Comparison of ENCODE assay signal across 19 cellular contexts in genomic region chr14:50101417-50101816, GRCh38. TPM values are rescaled to one million over a fixed set of nuclear protein-coding genes. Genes with fewer than 3 reads are reported as not detected.
DNase-seq lines count a peak whose midpoint lies in the region; ATAC-seq and TF ChIP-seq lines count a peak whose summit lies in the region.
"Had no signal": no experiment of that assay in that cellular context is flagged by ENCODE, and none has a peak within 500 bp of the region (broad histone marks: within the 10 kb centered on the region; RNA-seq: fewer than 3 reads in every experiment).

No MANE protein-coding gene starts in this region.

- peak overlapping the region; percentile 24; the same call in 1 of the 2 replicates for H3K9ac ChIP-seq in PC-3 (ENCODE audit: low read length)

- ATAC-seq in PC-3 = no peak
- ATAC-seq in body of pancreas = peak; percentile 59
- ATAC-seq in mucosa of descending colon = peak; percentile 55
- no peak for ATAC-seq in stimulated activated naive CD8-positive, alpha-beta T cell treated with anti-CD3 and anti-CD28 coated beads, Interleukin-15, Interleukin-2, amounts not matched to agents 100 U/mL and 50 U/mL, for 24 hours
- ATAC-seq: CD8-positive, alpha-beta T cell had no signal

- no peaks in the 10 kb centered on the region for H3K79me2 ChIP-seq in PC-3 (ENCODE audit: low read length)

- peaks cover 3% of the 10 kb centered on the region for H3F3A ChIP-seq in PC-3 (ENCODE audit: low read length, unreplicated experiment)

- POLR2A ChIA-PET in PC-3 (lab: Charles Lee; ENCODE audit: unreplicated experiment) = interaction anchor here (0.8 kb wide), 1 partner anchor 56 kb away, joined by 10 read pairs; no protein-coding TSS in a partner anchor

- H3K4me3 ChIP-seq in PC-3 (ENCODE audit: low read length) (no peak overlapping the region), body of pancreas (no peak overlapping the region), mucosa of descending colon (no peak overlapping the region), transverse colon (no peak overlapping the region), prostate gland (no peak overlapping the region)
- H3K4me3 ChIP-seq: BLaER1 treated with 17β-estradiol and CSF1 and Interleukin-3, amounts not matched to agents 10 nM and 100 nM had no signal

- CTCF ChIA-PET in PC-3 (lab: Charles Lee) = interaction anchor here (1.2 kb wide), 1 partner anchor 98 kb away, joined by 4 read pairs; no protein-coding TSS in a partner anchor

- intact Hi-C loops in PC-3 (cut with micrococcal nuclease) = loop anchor here (1.0 to 5.0 kb wide), 2 partner anchors 34 to 100 kb away; no protein-coding TSS in a partner anchor
- intact Hi-C loops in body of pancreas (cut with DNase I) = no loop called here
- intact Hi-C loops in mucosa of descending colon (cut with DNase I, micrococcal nuclease) = loop anchor here in 1 of 2 donors (2.0 to 5.0 kb wide), 2 partner anchors 57 to 239 kb away; no protein-coding TSS in a partner anchor
- intact Hi-C loops in transverse colon (cut with DNase I; ENCODE audit: low total_unique reads) = no loop called here
- intact Hi-C loops in prostate gland (cut with DNase I) = loop anchor here (5.0 to 10.0 kb wide), 2 partner anchors 207 to 234 kb away; partner anchors contain the start of gene ARF6

- no peak overlapping the region for H2AFZ ChIP-seq in PC-3 (ENCODE audit: low read length)

- H3K36me3 ChIP-seq in PC-3 (ENCODE audit: low read depth, low read length) (no peaks in the 10 kb centered on the region), body of pancreas (replicated peaks in 1 of 2; ENCODE audit: insufficient read depth in 1 of 2, low read depth in 2 of 2) (no peaks in the 10 kb centered on the region), mucosa of descending colon (ENCODE audit: low read depth) (no peaks in the 10 kb centered on the region), transverse colon (no peaks in the 10 kb centered on the region), prostate gland (no peaks in the 10 kb centered on the region)

- DNase-seq in PC-3 (peak; percentile 55), body of pancreas (no peak), mucosa of descending colon (peak in 2 of 3 donors; percentile 42 to 55), transverse colon (no peak), iPS-NIHi7 (ENCODE audit: extremely low spot score) (no peak), prostate gland (ENCODE audit: low spot score) (no peak)
- DNase-seq in stimulated activated naive CD8-positive, alpha-beta T cell treated with anti-CD3 and anti-CD28 coated beads, Interleukin-15, Interleukin-2, amounts not matched to agents 100 U/mL and 50 U/mL, for 24 hours = no peak
- DNase-seq: ACHN; CD8-positive, alpha-beta T cell; DMS153; GDM1; Karpas-422; NCI-H1694 treated with DMSO at 0.1 percent for 48 hours; NCI-H2081 treated with DMSO at 0.1 percent for 48 hours; NCI-H2171 treated with DMSO at 0.1 percent for 48 hours; NCI-H524 treated with DMSO at 0.1 percent for 48 hours; NCI-H82; Right ventricle myocardium superior had no signal

- no peak for TF ChIP-seq CTCF in PC-3 (conservative IDR thresholded peaks at IDR 0.05; ENCODE audit: low read depth, low read length)
- TF ChIP-seq CTCF in body of pancreas (IDR thresholded peaks at IDR 0.05) = no peak
- no peak for TF ChIP-seq CTCF in mucosa of descending colon (IDR thresholded peaks at IDR 0.05)
- no peak for TF ChIP-seq CTCF in transverse colon (IDR thresholded peaks at IDR 0.05)
- TF ChIP-seq CTCF in prostate gland (IDR thresholded peaks at IDR 0.05) = no peak

- peaks cover 44% of the 10 kb centered on the region for H3K4me1 ChIP-seq in PC-3 (ENCODE audit: insufficient read depth, low read length)
- peaks cover 18% of the 10 kb centered on the region for H3K4me1 ChIP-seq in body of pancreas
- peaks cover 10% of the 10 kb centered on the region for H3K4me1 ChIP-seq in mucosa of descending colon (ENCODE audit: low read depth)
- peaks cover 4 to 40% (median 17%) of the 10 kb centered on the region in 4 donors for H3K4me1 ChIP-seq in transverse colon
- peaks cover 3% of the 10 kb centered on the region for H3K4me1 ChIP-seq in prostate gland (replicated peaks)

- in situ Hi-C loops in transverse colon (cut with MboI; ENCODE audit: low pct_ligation_motif_present in 1 of 4, low pct_unique_long_range_greater_than_20kb in 1 of 4, low sequenced_read_pairs in 3 of 4) = loop anchor here in 3 of 4 donors (5.0 to 25.0 kb wide), 4 partner anchors 234 to 464 kb away; partner anchors contain the start of genes DNAAF2 (in 1 of the 3) and NEMF (in 1 of the 3)

- no peaks in the 10 kb centered on the region for H3K9me2 ChIP-seq in PC-3 (replicated peaks; ENCODE audit: low read length)

- 57 to 74% methylated on average over 7 of the region's 7 CpGs for WGBS in body of pancreas, 2 donors
- 43 to 62% methylated on average over 3 to 7 of the region's 7 CpGs for WGBS in transverse colon (ENCODE audit: low coverage in 1 of 2), 2 donors
- 58% methylated on average over 7 of the region's 7 CpGs for WGBS in prostate gland

- no peaks in the 10 kb centered on the region for H3K27me3 ChIP-seq in PC-3 (ENCODE audit: low read length)
- no peaks in the 10 kb centered on the region for H3K27me3 ChIP-seq in body of pancreas
- no peaks in the 10 kb centered on the region for H3K27me3 ChIP-seq in transverse colon
- no peaks in the 10 kb centered on the region for H3K27me3 ChIP-seq in prostate gland (replicated peaks; ENCODE audit: insufficient read depth)
- H3K27me3 ChIP-seq: BLaER1 treated with 17β-estradiol and CSF1 and Interleukin-3, amounts not matched to agents 10 nM and 100 nM had no signal

- no TSS peak for BruUV-seq in PC-3 (replicated peaks; lab: Mats Ljungman, UMichigan)

- peak overlapping the region; percentile 49 for H3K4me2 ChIP-seq in PC-3 (ENCODE audit: low read length)
- H3K4me2 ChIP-seq: BLaER1 treated with 17β-estradiol and CSF1 and Interleukin-3, amounts not matched to agents 10 nM and 100 nM had no signal

- H3K9me3 ChIP-seq in PC-3 (ENCODE audit: low read length) (no peaks in the 10 kb centered on the region), body of pancreas (no peaks in the 10 kb centered on the region), mucosa of descending colon (no peaks in the 10 kb centered on the region), transverse colon (no peaks in the 10 kb centered on the region), prostate gland (no peaks in the 10 kb centered on the region)
- H3K9me3 ChIP-seq: BLaER1 treated with 17β-estradiol and CSF1 and Interleukin-3, amounts not matched to agents 10 nM and 100 nM had no signal

- H4K20me1 ChIP-seq in PC-3 (ENCODE audit: low read length) = no peaks in the 10 kb centered on the region

- no peak for TF ChIP-seq EP300 in transverse colon (IDR thresholded peaks at IDR 0.05; ENCODE audit: low read depth)

- TF ChIP-seq POLR2A in body of pancreas (IDR thresholded peaks at IDR 0.05) (no peak), transverse colon (IDR thresholded peaks at IDR 0.05) (no peak), prostate gland (IDR thresholded peaks at IDR 0.05) (no peak)

- H3K27ac ChIP-seq in PC-3 (ENCODE audit: low read length) (peak overlapping the region; percentile 66), body of pancreas (peak overlapping the region in 1 of 4 donors; percentile 29), transverse colon (peak overlapping the region; percentile 76 to 81 (median 78)), prostate gland (peak overlapping the region in 1 of 2 donors; percentile 53)
- H3K27ac ChIP-seq: BLaER1 treated with 17β-estradiol and CSF1 and Interleukin-3, amounts not matched to agents 10 nM and 100 nM had no signal

RNA-seq across cellular contexts. Expression of gene VCPKMT, which starts 15.0 kb away (rescaled TPM):
- 8.2 and 8.8 TPM in 2 replicates for total RNA-seq in PC-3 (2014; rRNA removed)
- 1 to 10 TPM; 2.0 to 4.2 TPM for total RNA-seq in body of pancreas
- 1 to 10 TPM; 5.9 to 8.9 (median 6.9) TPM for total RNA-seq in mucosa of descending colon
- 10 to 100 TPM in 1 of 4 donors, 1 to 10 TPM in 3; 3.7 to 12.1 (median 5.9) TPM for total RNA-seq in transverse colon
- total RNA-seq in prostate gland = 1 to 10 TPM; 6.1 to 6.4 TPM

Comparison
In these comparisons a context has a peak if more than half of its experiments do, and no peak if none do; other contexts are left out.
1. ATAC-seq: peak in body of pancreas (single experiment) and mucosa of descending colon (single experiment); none in PC-3 (single experiment) and stimulated activated naive CD8-positive, alpha-beta T cell treated with anti-CD3 and anti-CD28 coated beads, Interleukin-15, Interleukin-2, amounts not matched to agents 100 U/mL and 50 U/mL, for 24 hours (single experiment).
2. DNase-seq: peak in PC-3 (single experiment) and mucosa of descending colon (2 of 3); none in body of pancreas (0 of 4), transverse colon (single experiment), stimulated activated naive CD8-positive, alpha-beta T cell treated with anti-CD3 and anti-CD28 coated beads, Interleukin-15, Interleukin-2, amounts not matched to agents 100 U/mL and 50 U/mL, for 24 hours (single experiment), iPS-NIHi7 (single experiment) and prostate gland (single experiment).
3. intact Hi-C loops: an anchor here in PC-3 (1.0 to 5.0 kb wide) and prostate gland (5.0 to 10.0 kb wide); none called in body of pancreas and transverse colon.